In genomic region chr1:247322849-247323586, GRCh38 we compare ENCODE assay signal across 12 cellular contexts. TPM values are rescaled to one million over a fixed set of nuclear protein-coding genes. Genes with fewer than 3 reads are reported as not detected.
A peak's percentile ranks its signal among the peaks of the same experiment; 100 is the strongest.
DNase-seq lines count a peak whose midpoint lies in the region; ATAC-seq lines count a peak whose summit lies in the region.
"Had no signal": no experiment of that assay in that cellular context is flagged by ENCODE, and none has a peak within 500 bp of the region (broad histone marks: within the 10 kb centered on the region; RNA-seq: fewer than 3 reads in every experiment).

No MANE protein-coding gene starts in this region.

- peak overlapping the region; percentile 10 to 60 for H3K27ac Mint-ChIP-seq in effector memory CD8-positive, alpha-beta T cell

- ATAC-seq in GM21390 (IDR thresholded peaks at IDR 0.05; ENCODE audit: unreplicated experiment), result peak; percentile 51
- no peak for ATAC-seq in effector memory CD8-positive, alpha-beta T cell (replicated peaks)
- ATAC-seq in HG03135 (IDR thresholded peaks at IDR 0.05; ENCODE audit: unreplicated experiment), result no peak
- no peak for ATAC-seq in HG03457 (IDR thresholded peaks at IDR 0.05; ENCODE audit: unreplicated experiment)
- ATAC-seq: gastroesophageal sphincter, K562, pancreas had no signal

- no peaks in the 10 kb centered on the region for H3K9me3 Mint-ChIP-seq in effector memory CD8-positive, alpha-beta T cell

- no peaks in the 10 kb centered on the region for H3K4me1 Mint-ChIP-seq in effector memory CD8-positive, alpha-beta T cell (ENCODE audit: low read depth in 2 of 2)

- intact Hi-C loops in cardiac septum (cut with DNase I), result no loop called here

- DNase-seq in GDM1 (lab: John Stamatoyannopoulos, UW) (peak; percentile 74), Kasumi-1 (lab: John Stamatoyannopoulos, UW) (peak; percentile 92 to 93), cardiac septum (ENCODE audit: low spot score) (no peak), NCI-H524 (lab: John Stamatoyannopoulos, UW) (no peak)
- DNase-seq in effector memory CD8-positive, alpha-beta T cell, result no peak
- DNase-seq: NCI-H510A, pancreas had no signal

- H3K36me3 Mint-ChIP-seq in effector memory CD8-positive, alpha-beta T cell (ENCODE audit: insufficient read depth), result peaks cover 9% of the 10 kb centered on the region

- no peaks in the 10 kb centered on the region for H3K27me3 Mint-ChIP-seq in effector memory CD8-positive, alpha-beta T cell

- H3K4me3 Mint-ChIP-seq in effector memory CD8-positive, alpha-beta T cell, result no peak overlapping the region

RNA-seq across cellular contexts. Expression of gene ZNF496, which starts 8.6 kb away (rescaled TPM):
- 17.3 TPM for total RNA-seq in cardiac septum

Comparison
In these comparisons a context has a peak if more than half of its experiments do, and no peak if none do; other contexts are left out.
1. DNase-seq: peak in GDM1 (single experiment) and Kasumi-1 (2 of 2); none in effector memory CD8-positive, alpha-beta T cell (0 of 3), cardiac septum (single experiment) and NCI-H524 (0 of 2).